3 cellular contexts compared by ENCODE assay signal in genomic region chr21:38828111-38828510, GRCh38. TPM values are rescaled to one million over a fixed set of nuclear protein-coding genes. Genes with fewer than 3 reads are reported as not detected.
DNase-seq lines count a peak whose midpoint lies in the region; TF ChIP-seq lines count a peak whose summit lies in the region.
"Not testable (repeated sequence)": the region's sequence is repeated elsewhere in the genome, so short reads cannot be mapped to it uniquely, and the experiment has no call there.

No MANE protein-coding gene starts in this region.

- H3K4me1 ChIP-seq in HEK293 (ENCODE audit: control insufficient read depth, insufficient read depth, low read length); colonic mucosa: not testable (repeated sequence)

- H3K9me3 ChIP-seq in HEK293 (ENCODE audit: control insufficient read depth, insufficient read depth, low read depth, low read length); colonic mucosa: not testable (repeated sequence)

- not testable (repeated sequence) for H3K4me3 Mint-ChIP-seq in osteocyte (ENCODE audit: unreplicated experiment)

- peaks cover 20% of the 10 kb centered on the region for H3K36me3 Mint-ChIP-seq in osteocyte (ENCODE audit: unreplicated experiment)

- DNase-seq in colonic mucosa (peak; percentile 13), osteocyte (ENCODE audit: extremely low spot score, unreplicated experiment) (peak; percentile 5)

- CTCF ChIA-PET in HEK293 (lab: Yijun Ruan, JAX) = not testable (repeated sequence)

- peaks cover 18 to 21% of the 10 kb centered on the region in 2 experiments; a peak in 2 of 3 replicates for H3K36me3 ChIP-seq in HEK293 (ENCODE audit: control insufficient read depth in 2 of 2, insufficient read depth in 1 of 2, low read length in 2 of 2)
- H3K36me3 ChIP-seq in colonic mucosa = not testable (repeated sequence)

- POLR2A ChIA-PET in HEK293 (lab: Yijun Ruan, JAX) = not testable (repeated sequence)

- H3K27ac ChIP-seq in HEK293 (ENCODE audit: extremely low read depth, low read depth, low read length); colonic mucosa: not testable (repeated sequence)

- not testable (repeated sequence) for H3K27me3 Mint-ChIP-seq in osteocyte (ENCODE audit: unreplicated experiment)

- H3K27ac Mint-ChIP-seq in osteocyte (ENCODE audit: unreplicated experiment) = not testable (repeated sequence)

- H3K27me3 ChIP-seq in colonic mucosa = not testable (repeated sequence)

- not testable (repeated sequence) for H3K4me3 ChIP-seq in HEK293 (ENCODE audit: low read depth, low read length); colonic mucosa

- peaks cover 19% of the 10 kb centered on the region for H3K4me1 Mint-ChIP-seq in osteocyte (ENCODE audit: unreplicated experiment)

- intact Hi-C loops in colonic mucosa (cut with DNase I) = not testable (repeated sequence)

- not testable (repeated sequence) for H3K9ac ChIP-seq in colonic mucosa (ENCODE audit: low read depth in 2 of 2, low read length in 2 of 2)

- not testable (repeated sequence) for H3K9me3 Mint-ChIP-seq in osteocyte (ENCODE audit: unreplicated experiment)

- TF ChIP-seq CTCF in HEK293 (tag by site-specific recombination; IDR thresholded peaks at IDR 0.05); colonic mucosa (IDR thresholded peaks at IDR 0.05); osteocyte (IDR thresholded peaks at IDR 0.05): not testable (repeated sequence)

TF ChIP-seq in HEK293, 187 proteins besides CTCF, POLR2A, EP300 and RAD21:
- 0 out of 2 replicates have a peak, but pooled peaks have one; percentile 13 for TF ChIP-seq ZNF555 (tag by site-specific recombination; conservative IDR thresholded peaks at IDR 0.05)
- peak; percentile 23 for TF ChIP-seq ZNF426 (tag by site-specific recombination; IDR thresholded peaks at IDR 0.05)
- TF ChIP-seq ZNF518A (tag by site-specific recombination; conservative IDR thresholded peaks at IDR 0.05; ENCODE audit: low read depth) = peak; percentile 51; the same call in 1 of the 2 replicates
- peak; percentile 53; the same call in 1 of the 2 replicates for TF ChIP-seq ZNF394 (tag by site-specific recombination; IDR thresholded peaks at IDR 0.05; ENCODE audit: borderline replicate concordance)

RNA-seq across cellular contexts. Expression of gene ETS2, which starts 22.4 kb away (rescaled TPM):
- total RNA-seq in colonic mucosa (100 to 1,000 TPM; 110 to 185 TPM), osteocyte (18.2 and 18.8 TPM in 2 replicates)
